In genomic region chr3:30294241-30294667, GRCh38 we compare ENCODE assay signal across 16 cellular contexts.
A peak's percentile ranks its signal among the peaks of the same experiment; 100 is the strongest.
DNase-seq lines count a peak whose midpoint lies in the region; ATAC-seq, FAIRE-seq and TF ChIP-seq lines count a peak whose summit lies in the region.
"Had no signal": no experiment of that assay in that cellular context is flagged by ENCODE, and none has a peak within 500 bp of the region (broad histone marks: within the 10 kb centered on the region; RNA-seq: fewer than 3 reads in every experiment).

No MANE protein-coding gene starts in this region.

- no peak for TF ChIP-seq EP300 in A549 (IDR thresholded peaks at IDR 0.05)

- TF ChIP-seq POLR2A in A549 (IDR thresholded peaks at IDR 0.05; ENCODE audit: low read length), result no peak

- H3K4me2 ChIP-seq in A549, result no peak overlapping the region
- no peak overlapping the region for H3K4me2 ChIP-seq in GM23338

- no peaks in the 10 kb centered on the region for H3K79me2 ChIP-seq in GM23338 (replicated peaks; ENCODE audit: insufficient read depth)

- H2AFZ ChIP-seq in GM23338, result peak overlapping the region; percentile 23; the same call in 1 of the 2 replicates

- peaks cover 21% of the 10 kb centered on the region for H3K4me1 Mint-ChIP-seq in GM23338
- peaks cover 5 to 13% (median 8%) of the 10 kb centered on the region in 4 donors for H3K4me1 Mint-ChIP-seq in naive thymus-derived CD8-positive, alpha-beta T cell

- H3K27ac Mint-ChIP-seq in GM23338, result no peak overlapping the region
- no peak overlapping the region for H3K27ac Mint-ChIP-seq in naive thymus-derived CD8-positive, alpha-beta T cell

- no peaks in the 10 kb centered on the region for H3K27me3 Mint-ChIP-seq in GM23338 (ENCODE audit: insufficient read depth, low read depth, poor library complexity)
- no peaks in the 10 kb centered on the region for H3K27me3 Mint-ChIP-seq in naive thymus-derived CD8-positive, alpha-beta T cell

- no peaks in the 10 kb centered on the region for H3F3A ChIP-seq in GM23338 (replicated peaks; ENCODE audit: low read depth)

- no peak overlapping the region for H3K4me3 ChIP-seq in A549
- H3K4me3 ChIP-seq in GM23338, result no peak overlapping the region
- H3K4me3 ChIP-seq in astrocyte of the spinal cord (ENCODE audit: low read depth, low read length), result no peak overlapping the region
- H3K4me3 ChIP-seq: coronary artery, tibial artery had no signal

- H3K36me3 Mint-ChIP-seq in GM23338 (ENCODE audit: low read depth), result no peaks in the 10 kb centered on the region
- H3K36me3 Mint-ChIP-seq in naive thymus-derived CD8-positive, alpha-beta T cell, result no peaks in the 10 kb centered on the region

- no peaks in the 10 kb centered on the region for H3K9me2 ChIP-seq in GM23338 (ENCODE audit: insufficient read depth)

- no peak overlapping the region for H3K4me3 Mint-ChIP-seq in GM23338
- no peak overlapping the region for H3K4me3 Mint-ChIP-seq in naive thymus-derived CD8-positive, alpha-beta T cell

- DNase-seq in A549 (ENCODE audit: low read depth in 1 of 2, low spot score in 1 of 2) (no peak), GM23338 (ENCODE audit: low spot score) (peak; percentile 18), astrocyte of the spinal cord (ENCODE audit: low read depth, low spot score) (peak; percentile 27), hepatic stellate cell (ENCODE audit: low spot score) (peak; percentile 41), NCI-H1048 (lab: John Stamatoyannopoulos, UW) (no peak)
- no peak for DNase-seq in naive thymus-derived CD8-positive, alpha-beta T cell
- DNase-seq in activated CD4-positive, alpha-beta T cell treated with anti-CD3 and anti-CD28 coated beads for 1 hour, result no peak
- DNase-seq: activated CD4-positive, alpha-beta T cell treated with anti-CD3 and anti-CD28 coated beads, Interleukin-2, amount 50 U/mL, for 1 hour; activated T-cell treated with anti-CD3 and anti-CD28 coated beads, Interleukin-2, amount 50 U/mL, for 48 hours; MM.1S; NCI-H226; T-helper 1 cell; tibial artery had no signal

- TF ChIP-seq CTCF in A549 (IDR thresholded peaks at IDR 0.05), result no peak
- no peak for TF ChIP-seq CTCF in GM23338 (conservative IDR thresholded peaks at IDR 0.05; ENCODE audit: low read depth in 2 of 2)
- no peak for TF ChIP-seq CTCF in astrocyte of the spinal cord (IDR thresholded peaks at IDR 0.05; ENCODE audit: low read depth, low read length)

- POLR2A ChIA-PET in A549 (lab: Yijun Ruan, JAX), result no interaction called here
- POLR2A ChIA-PET in naive thymus-derived CD8-positive, alpha-beta T cell (lab: Charles Lee), result no interaction called here

- H3K27ac ChIP-seq in A549 (peak overlapping the region; percentile 12 to 71; a peak in 3 of 6 replicates), GM23338 (ENCODE audit: low read depth) (no peak overlapping the region)
- H3K27ac ChIP-seq: coronary artery, tibial artery had no signal

- ATAC-seq in A549 (peak in 1 of 2 experiments; percentile 57; a peak in 3 of 6 replicates), GM23338 (peak; percentile 72), HG02610 (IDR thresholded peaks at IDR 0.05; ENCODE audit: unreplicated experiment) (no peak)
- no peak for ATAC-seq in naive thymus-derived CD8-positive, alpha-beta T cell
- ATAC-seq: Panc1 had no signal

- H3K4me1 ChIP-seq in A549 (peaks cover 30% of the 10 kb centered on the region), GM23338 (ENCODE audit: insufficient read depth) (peaks cover 13% of the 10 kb centered on the region; the same call in 1 of the 2 replicates)

- H4K20me1 ChIP-seq in GM23338 (replicated peaks; ENCODE audit: insufficient read depth), result no peaks in the 10 kb centered on the region

- no peak for TF ChIP-seq RAD21 in A549 (conservative IDR thresholded peaks at IDR 0.05 in 1 of 2, IDR thresholded peaks at IDR 0.05 in 1 of 2)

- no peaks in the 10 kb centered on the region for H3K27me3 ChIP-seq in GM23338 (ENCODE audit: insufficient read depth)
- H3K27me3 ChIP-seq: tibial artery had no signal

- H3K9me3 ChIP-seq in A549, result no peaks in the 10 kb centered on the region
- H3K9me3 ChIP-seq: tibial artery had no signal

- CTCF ChIA-PET in A549 (lab: Yijun Ruan, JAX), result interaction anchor here (0.6 to 1.4 kb wide), 4 partner anchors 10 to 550 kb away, joined by 3 read pairs; no protein-coding TSS in a partner anchor

- WGBS in A549 (ENCODE audit: missing lambda C conversion rate), result 75% methylated on average over 4 of the region's 4 CpGs

- in situ Hi-C loops in astrocyte of the spinal cord (cut with HindIII; ENCODE audit: low sequenced_read_pairs), result no loop called here

- H3K36me3 ChIP-seq in GM23338 (ENCODE audit: insufficient read depth), result no peaks in the 10 kb centered on the region
- H3K36me3 ChIP-seq: tibial artery had no signal

- H3K9me3 Mint-ChIP-seq in GM23338, result no peaks in the 10 kb centered on the region
- no peaks in the 10 kb centered on the region for H3K9me3 Mint-ChIP-seq in naive thymus-derived CD8-positive, alpha-beta T cell

- FAIRE-seq in A549 (lab: Jason Lieb, UNC), result no peak

TF ChIP-seq in A549, 52 proteins besides CTCF, POLR2A, EP300 and RAD21:
- no peak for TF ChIP-seq NFE2L2 (conservative IDR thresholded peaks at IDR 0.05; ENCODE audit: low read length)
- TF ChIP-seq RNF2 (IDR thresholded peaks at IDR 0.05; ENCODE audit: borderline replicate concordance, low read depth), result no peak
- TF ChIP-seq PBX3 (IDR thresholded peaks at IDR 0.05), result no peak
- TF ChIP-seq ATOH8 (CRISPR knock-in tag; IDR thresholded peaks at IDR 0.05; ENCODE audit: low read depth), result no peak
- TF ChIP-seq CHD2 (IDR thresholded peaks at IDR 0.05; ENCODE audit: low read length, partially characterized antibody), result no peak
TF ChIP-seq in A549: peak in this region for 0.

TF ChIP-seq in GM23338, 12 proteins besides CTCF, POLR2A, EP300 and RAD21 (continues in another document):
- TF ChIP-seq JUNB (IDR thresholded peaks at IDR 0.05; ENCODE audit: unreplicated experiment) (no peak), ZNF331 (CRISPR knock-in tag; IDR thresholded peaks at IDR 0.05; ENCODE audit: low read depth) (no peak), NANOG (IDR thresholded peaks at IDR 0.05; ENCODE audit: borderline replicate concordance) (no peak), CREB1 (CRISPR knock-in tag; IDR thresholded peaks at IDR 0.05; ENCODE audit: low read depth) (no peak), ETS1 (IDR thresholded peaks at IDR 0.05) (no peak), STAT1 (IDR thresholded peaks at IDR 0.05; ENCODE audit: unreplicated experiment) (no peak), POLR2AphosphoS5 (IDR thresholded peaks at IDR 0.05; ENCODE audit: low read depth) (no peak), ZNF114 (CRISPR knock-in tag; IDR thresholded peaks at IDR 0.05) (no peak)

Comparison
In these comparisons a context has a peak if more than half of its experiments do, and no peak if none do; other contexts are left out.
1. DNase-seq: peak in GM23338 (single experiment), astrocyte of the spinal cord (single experiment) and hepatic stellate cell (single experiment); none in A549 (0 of 2), NCI-H1048 (single experiment), naive thymus-derived CD8-positive, alpha-beta T cell (0 of 10) and activated CD4-positive, alpha-beta T cell treated with anti-CD3 and anti-CD28 coated beads for 1 hour (single experiment).